6 cellular contexts compared by ENCODE assay signal in the genomic region with DNA sequence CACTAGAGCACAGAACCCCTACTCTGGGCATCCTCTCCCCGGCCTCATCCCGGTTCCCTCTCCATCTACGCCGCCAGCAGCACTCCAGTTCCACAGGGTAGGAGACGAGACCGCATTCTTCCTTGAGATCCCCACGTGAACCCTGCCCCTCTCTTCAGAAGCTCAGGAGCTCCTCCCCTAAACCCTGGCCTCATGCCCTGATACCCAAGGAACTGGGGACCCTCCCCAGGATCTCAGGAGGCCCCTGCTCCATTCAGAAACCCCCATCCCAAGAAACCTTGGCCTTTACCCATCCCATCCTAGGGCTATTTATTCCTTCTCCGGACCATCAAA. TPM values are rescaled to one million over a fixed set of nuclear protein-coding genes. Genes with fewer than 3 reads are reported as not detected.
DNase-seq lines count a peak whose midpoint lies in the region; ATAC-seq and TF ChIP-seq lines count a peak whose summit lies in the region.

No MANE protein-coding gene starts in this region.

- no peak for TF ChIP-seq CTCF in natural killer cell (IDR thresholded peaks at IDR 0.05)

- ATAC-seq in GM18868 (IDR thresholded peaks at IDR 0.05; ENCODE audit: unreplicated experiment), result peak; percentile 14
- no peak for ATAC-seq in natural killer cell

- H3K27ac Mint-ChIP-seq in activated naive CD8-positive, alpha-beta T cell treated with anti-CD3 and anti-CD28 coated beads for 36 hours, result peak overlapping the region; percentile 86
- H3K27ac Mint-ChIP-seq in natural killer cell, result peak overlapping the region in 1 of 2 donors; percentile 63

- no peaks in the 10 kb centered on the region for H3K27me3 Mint-ChIP-seq in activated naive CD8-positive, alpha-beta T cell treated with anti-CD3 and anti-CD28 coated beads for 36 hours
- H3K27me3 Mint-ChIP-seq in natural killer cell (ENCODE audit: low read depth in 2 of 2), result no peaks in the 10 kb centered on the region

- H3K4me1 Mint-ChIP-seq in activated naive CD8-positive, alpha-beta T cell treated with anti-CD3 and anti-CD28 coated beads for 36 hours, result peaks cover 11% of the 10 kb centered on the region
- peaks cover 6 to 36% of the 10 kb centered on the region in 2 donors for H3K4me1 Mint-ChIP-seq in natural killer cell

- H3K36me3 Mint-ChIP-seq in activated naive CD8-positive, alpha-beta T cell treated with anti-CD3 and anti-CD28 coated beads for 36 hours, result peaks cover 13% of the 10 kb centered on the region
- H3K36me3 Mint-ChIP-seq in natural killer cell, result no peaks in the 10 kb centered on the region

- intact Hi-C loops in natural killer cell (cut with micrococcal nuclease), result no loop called here

- no peak for DNase-seq in activated naive CD8-positive, alpha-beta T cell treated with anti-CD3 and anti-CD28 coated beads for 36 hours
- DNase-seq in natural killer cell, result no peak
- no peak for DNase-seq in NK-92 (lab: John Stamatoyannopoulos, UW; ENCODE audit: unreplicated experiment)
- DNase-seq in effector CD8-positive, alpha-beta T cell (lab: John Stamatoyannopoulos, UW), result no peak
- DNase-seq in GDM1 (lab: John Stamatoyannopoulos, UW), result no peak

- no peaks in the 10 kb centered on the region for H3K9me3 Mint-ChIP-seq in activated naive CD8-positive, alpha-beta T cell treated with anti-CD3 and anti-CD28 coated beads for 36 hours
- no peaks in the 10 kb centered on the region for H3K9me3 Mint-ChIP-seq in natural killer cell

- H3K4me3 Mint-ChIP-seq in activated naive CD8-positive, alpha-beta T cell treated with anti-CD3 and anti-CD28 coated beads for 36 hours, result peak overlapping the region; percentile 90
- peak overlapping the region; percentile 64 for H3K4me3 Mint-ChIP-seq in natural killer cell

RNA-seq across cellular contexts. Expression of gene PRICKLE3, which starts 1.1 kb away (rescaled TPM):
- 10 to 100 TPM; 16.3 to 16.7 TPM for total RNA-seq in activated naive CD8-positive, alpha-beta T cell treated with anti-CD3 and anti-CD28 coated beads for 36 hours
- total RNA-seq in natural killer cell, result 1 to 10 TPM; 6.2 to 7.9 (median 6.3) TPM

RNA-seq across cellular contexts. Expression of gene PLP2, which starts 13.3 kb away (rescaled TPM):
- total RNA-seq in activated naive CD8-positive, alpha-beta T cell treated with anti-CD3 and anti-CD28 coated beads for 36 hours, result 10 to 100 TPM; 46.8 to 48.2 TPM
- total RNA-seq in natural killer cell, result 10 to 100 TPM; 29.3 to 69.7 (median 34.8) TPM

RNA-seq across cellular contexts. Expression of gene SYP, which starts 15.0 kb away (rescaled TPM):
- 1 to 10 TPM; 4.4 to 4.6 TPM for total RNA-seq in activated naive CD8-positive, alpha-beta T cell treated with anti-CD3 and anti-CD28 coated beads for 36 hours
- total RNA-seq in natural killer cell, result 1 to 10 TPM in 1 of 3 donors, under 1 TPM in 2; 0.36 to 1.0 (median 0.80) TPM

RNA-seq across cellular contexts. Expression of gene MAGIX, which starts 22.5 kb away (rescaled TPM):
- total RNA-seq in activated naive CD8-positive, alpha-beta T cell treated with anti-CD3 and anti-CD28 coated beads for 36 hours, result under 1 TPM; 0.47 to 0.88 TPM
- 1 to 10 TPM in 2 of 3 donors, under 1 TPM in 1; 1.00 to 1.7 (median 1.2) TPM for total RNA-seq in natural killer cell

RNA-seq across cellular contexts. Expression of gene CACNA1F, which starts 48.1 kb away (rescaled TPM):
- under 1 TPM; 0.72 to 0.85 TPM for total RNA-seq in activated naive CD8-positive, alpha-beta T cell treated with anti-CD3 and anti-CD28 coated beads for 36 hours
- total RNA-seq in natural killer cell, result 1 to 10 TPM in 1 of 3 donors, under 1 TPM in 2; 0.48 to 1.1 (median 0.66) TPM
